ENCODE assay signal across 35 cellular contexts in the genomic region with DNA sequence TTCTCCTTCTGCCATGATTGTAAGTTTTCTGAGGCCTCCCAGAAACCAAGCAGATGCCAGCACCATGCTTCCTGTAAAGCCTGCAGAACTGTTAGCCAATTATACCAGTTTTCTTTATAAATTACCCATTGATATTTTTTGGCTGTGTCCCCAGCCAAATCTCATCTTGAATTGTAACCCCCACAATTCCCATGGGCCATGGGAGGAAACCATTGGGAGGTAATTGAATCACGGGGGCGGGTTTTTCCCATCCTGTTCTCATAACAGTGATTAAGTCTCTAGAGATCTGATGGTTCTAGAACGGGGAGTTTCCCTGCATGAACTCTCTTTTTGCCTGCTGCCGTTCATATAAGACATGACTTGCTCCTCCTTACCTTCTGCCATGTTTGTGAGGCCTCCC.
DNase-seq lines count a peak whose midpoint lies in the region; ATAC-seq, FAIRE-seq and TF ChIP-seq lines count a peak whose summit lies in the region.
"Had no signal": no experiment of that assay in that cellular context is flagged by ENCODE, and none has a peak within 500 bp of the region (broad histone marks: within the 10 kb centered on the region; RNA-seq: fewer than 3 reads in every experiment).

No MANE protein-coding gene starts in this region.

- H2BK15ac ChIP-seq in H9 (ENCODE audit: low read depth, low read length), result no peak overlapping the region

- peak; percentile 17 for DNase-seq in GM12865 (ENCODE audit: low read depth)
- DNase-seq in GM12878 (ENCODE audit: low read depth, low spot score), result no peak
- DNase-seq in esophagus muscularis mucosa (ENCODE audit: extremely low spot score), result peak; percentile 62
- DNase-seq in H9, result no peak
- DNase-seq in HTR-8/SVneo (ENCODE audit: insufficient read length, low spot score), result no peak
- DNase-seq: 8988T; ACHN; AML-193; BE2C; C1 segment of cervical spinal cord; Caco-2; Calu3; CD4-positive, alpha-beta memory T cell; CD4-positive, alpha-beta T cell; CD4-positive, CD25-positive, alpha-beta regulatory T cell; CD8-positive, alpha-beta memory T cell; CD8-positive, alpha-beta T cell; COR-L47; DMS 273 treated with DMSO at 0.1 percent for 48 hours; DMS153; DMS53; DMS79; DMS79 treated with DMSO at 0.1 percent for 48 hours; DND-41; EL had no signal

- SMC1A ChIA-PET in GM12878 (lab: Charles Lee; ENCODE audit: uncharacterized antibody, unreplicated experiment), result no interaction called here

- no peak overlapping the region for H2BK5ac ChIP-seq in H9 (ENCODE audit: insufficient read length, low read length)

- H3K4me1 ChIP-seq in GM12878 (ENCODE audit: control insufficient read depth, insufficient read depth, low read length) (no peaks in the 10 kb centered on the region), esophagus muscularis mucosa (no peaks in the 10 kb centered on the region), H9 (ENCODE audit: insufficient read depth, low read length) (no peaks in the 10 kb centered on the region)
- H3K4me1 ChIP-seq: A549; BE2C; BLaER1 treated with 17β-estradiol and CSF1 and Interleukin-3, amounts not matched to agents 10 nM and 100 nM; Caco-2 had no signal

- no peak overlapping the region for H3K56ac ChIP-seq in H9 (ENCODE audit: insufficient read length, low read depth, low read length)

- H3K36me3 ChIP-seq in GM12878 (ENCODE audit: control insufficient read depth in 2 of 2, insufficient read depth in 2 of 2, low read length in 1 of 2) (no peaks in the 10 kb centered on the region), esophagus muscularis mucosa (no peaks in the 10 kb centered on the region)
- H3K36me3 ChIP-seq: BE2C; BLaER1; BLaER1 treated with 17β-estradiol and CSF1 and Interleukin-3, amounts not matched to agents 10 nM and 100 nM had no signal

- no TSS peak for BruUV-seq in GM12878 (replicated peaks; lab: Mats Ljungman, UMichigan)

- H2BK20ac ChIP-seq in H9 (ENCODE audit: low read depth, low read length, poor library complexity, severe bottlenecking), result no peak overlapping the region

- no peak overlapping the region for H3K14ac ChIP-seq in H9 (ENCODE audit: insufficient read depth, low read length)

- H3K4me3 ChIP-seq in GM12865 (ENCODE audit: low read depth, low read length), result no peak overlapping the region
- no peak overlapping the region for H3K4me3 ChIP-seq in GM12878
- no peak overlapping the region for H3K4me3 ChIP-seq in esophagus muscularis mucosa
- H3K4me3 ChIP-seq: A549; BLaER1; BLaER1 treated with 17β-estradiol and CSF1 and Interleukin-3, amounts not matched to agents 10 nM and 100 nM had no signal

- H2BK12ac ChIP-seq in H9 (ENCODE audit: insufficient read length, low read depth, low read length), result no peak overlapping the region

- no peak overlapping the region for H3K18ac ChIP-seq in H9 (ENCODE audit: insufficient read length, low read depth, low read length)

- no peaks in the 10 kb centered on the region for H3K79me1 ChIP-seq in H9 (ENCODE audit: insufficient read depth, low read depth, low read length, poor library complexity, severe bottlenecking)

- CTCF ChIA-PET in GM12878 (lab: Yijun Ruan, JAX), result no interaction called here

- H3K9me3 ChIP-seq in GM12878 (replicated peaks; ENCODE audit: control insufficient read depth, insufficient read depth, low read length) (no peaks in the 10 kb centered on the region; the same call in 2 of the 3 replicates), esophagus muscularis mucosa (peaks cover 0 to 16% (median 12%) of the 10 kb centered on the region in 4 donors), H9 (ENCODE audit: control insufficient read depth, low read depth, low read length) (peaks cover 5% of the 10 kb centered on the region)
- H3K9me3 ChIP-seq: A549, Caco-2 had no signal

- peaks cover 16 to 39% (median 18%) of the 10 kb centered on the region in 3 experiments for H3K36me3 Mint-ChIP-seq in H9 (ENCODE audit: insufficient read depth in 1 of 3, low read depth in 3 of 3)
- H3K36me3 Mint-ChIP-seq: CD14-positive monocyte; CD4-positive, alpha-beta memory T cell; CD4-positive, CD25-positive, alpha-beta regulatory T cell; CD8-positive, alpha-beta memory T cell; CD8-positive, alpha-beta T cell had no signal

- no peak overlapping the region for H2AK5ac ChIP-seq in H9 (ENCODE audit: insufficient read length, low read length)

- H2AFZ ChIP-seq in GM12878 (ENCODE audit: control insufficient read depth, low read depth, low read length) (no peak overlapping the region), H9 (ENCODE audit: low read length) (no peak overlapping the region)

- H3K4me3 Mint-ChIP-seq in H9, result no peak overlapping the region
- H3K4me3 Mint-ChIP-seq: B cell; CD14-positive monocyte; CD4-positive, alpha-beta memory T cell; CD4-positive, alpha-beta T cell; CD4-positive, CD25-positive, alpha-beta regulatory T cell; CD8-positive, alpha-beta memory T cell; CD8-positive, alpha-beta T cell had no signal

- no peak for TF ChIP-seq EP300 in GM12878 (IDR thresholded peaks at IDR 0.05; ENCODE audit: borderline replicate concordance in 1 of 2, control insufficient read depth in 1 of 2, low read depth in 2 of 2, low read length in 2 of 2)
- no peak for TF ChIP-seq EP300 in esophagus muscularis mucosa (IDR thresholded peaks at IDR 0.05)

- no peak overlapping the region for H3K4me2 ChIP-seq in GM12878 (ENCODE audit: control insufficient read depth, insufficient read depth)
- no peak overlapping the region for H3K4me2 ChIP-seq in H9 (ENCODE audit: insufficient read depth, insufficient read length, low read length)
- H3K4me2 ChIP-seq: A549; BLaER1; BLaER1 treated with 17β-estradiol and CSF1 and Interleukin-3, amounts not matched to agents 10 nM and 100 nM had no signal

- RAD21 ChIA-PET in GM12878 (lab: Charles Lee; ENCODE audit: unreplicated experiment), result no interaction called here

- intact Hi-C loops in GM12878 (cut with micrococcal nuclease; ENCODE audit: unreplicated experiment), result no loop called here
- intact Hi-C loops in esophagus muscularis mucosa (cut with DNase I), result no loop called here

- WGBS in GM12878 (ENCODE audit: insufficient coverage, insufficient replicate concordance, low lambda C conversion rate, missing lambda C conversion rate), result 9% methylated on average over 4 of the region's 4 CpGs
- 86% methylated on average over 4 of the region's 4 CpGs for WGBS in esophagus muscularis mucosa
- WGBS in H9 (ENCODE audit: extremely low coverage, insufficient read length, low lambda C conversion rate), result no CpG with 5 or more reads among the region's 4 CpGs

- FAIRE-seq in GM12878 (lab: Jason Lieb, UNC), result no peak
- no peak for FAIRE-seq in HTR-8/SVneo (lab: Jason Lieb, UNC)
- FAIRE-seq: A204.1, A549, D721Med had no signal

- no peaks in the 10 kb centered on the region for H3K27me3 ChIP-seq in GM12878 (replicated peaks in 1 of 2; ENCODE audit: control insufficient read depth in 2 of 2, insufficient read depth in 2 of 2, low read length in 1 of 2)
- H3K27me3 ChIP-seq in esophagus muscularis mucosa, result no peaks in the 10 kb centered on the region
- no peaks in the 10 kb centered on the region for H3K27me3 ChIP-seq in H9 (ENCODE audit: insufficient read depth, low read length)
- H3K27me3 ChIP-seq: BE2C; BLaER1; BLaER1 treated with 17β-estradiol and CSF1 and Interleukin-3, amounts not matched to agents 10 nM and 100 nM had no signal

- H3K9ac ChIP-seq in GM12878 (ENCODE audit: control insufficient read depth, insufficient read depth, low read length) (no peak overlapping the region), H9 (ENCODE audit: extremely low read depth, insufficient read length, low read length) (no peak overlapping the region)
- H3K9ac ChIP-seq: BLaER1; BLaER1 treated with 17β-estradiol and CSF1 and Interleukin-3, amounts not matched to agents 10 nM and 100 nM had no signal

- no peak overlapping the region for H3K23ac ChIP-seq in H9 (ENCODE audit: insufficient read length, low read depth, low read length)

- H4K91ac ChIP-seq in H9 (ENCODE audit: insufficient read length, low read depth, low read length), result no peak overlapping the region

- H3K23me2 ChIP-seq in H9 (ENCODE audit: insufficient read length, low read depth, low read length, poor library complexity, severe bottlenecking), result no peaks in the 10 kb centered on the region

- in situ Hi-C loops in GM12878 (cut with MboI), result no loop called here

- H4K5ac ChIP-seq in H9 (ENCODE audit: insufficient read length, low read depth, low read length), result no peak overlapping the region

- H3K9me3 Mint-ChIP-seq in H9, result peaks cover 29 to 46% of the 10 kb centered on the region in 2 experiments

- no peaks in the 10 kb centered on the region; the same call in 1 of the 2 replicates for H3K27me3 Mint-ChIP-seq in H9 (ENCODE audit: low read depth)
- H3K27me3 Mint-ChIP-seq: B cell; CD4-positive, alpha-beta memory T cell; CD4-positive, alpha-beta T cell; CD4-positive, CD25-positive, alpha-beta regulatory T cell; CD8-positive, alpha-beta memory T cell had no signal

- H3T11ph ChIP-seq in H9 (ENCODE audit: low read length), result no peak overlapping the region

- no peak overlapping the region for H2BK120ac ChIP-seq in H9 (ENCODE audit: low read depth, low read length, poor library complexity, severe bottlenecking)

- ATAC-seq in GM12878, result peak; percentile 40; the same call in 2 of the 3 replicates
- ATAC-seq in GM21360 (IDR thresholded peaks at IDR 0.05; ENCODE audit: unreplicated experiment), result no peak
- ATAC-seq: A549; CD8-positive, alpha-beta T cell had no signal

- TF ChIP-seq POLR2A in GM12878 (IDR thresholded peaks at IDR 0.05; ENCODE audit: low read depth, low read length) (no peak), esophagus muscularis mucosa (IDR thresholded peaks at IDR 0.05; ENCODE audit: low read depth) (no peak)

- H3K79me2 ChIP-seq in GM12878 (ENCODE audit: control insufficient read depth, insufficient read depth, low read length) (no peaks in the 10 kb centered on the region), H9 (ENCODE audit: insufficient read depth, low read length) (no peaks in the 10 kb centered on the region)

- no peak overlapping the region for H4K8ac ChIP-seq in H9 (replicated peaks; ENCODE audit: insufficient read length, low read depth, low read length)

- POLR2A ChIA-PET in GM12878 (lab: Charles Lee), result no interaction called here

- H3K27ac ChIP-seq in GM12878 (ENCODE audit: control insufficient read depth, insufficient read depth), result no peak overlapping the region
- no peak overlapping the region for H3K27ac ChIP-seq in esophagus muscularis mucosa (replicated peaks in 1 of 4)
- H3K27ac ChIP-seq in H9 (ENCODE audit: insufficient read length, low read depth, low read length), result no peak overlapping the region
- H3K27ac ChIP-seq: 22Rv1; A549; BLaER1; BLaER1 treated with 17β-estradiol and CSF1 and Interleukin-3, amounts not matched to agents 10 nM and 100 nM; C4-2B had no signal

- no peaks in the 10 kb centered on the region for H4K20me1 ChIP-seq in GM12878 (ENCODE audit: control insufficient read depth, insufficient read depth)
- H4K20me1 ChIP-seq in H9 (ENCODE audit: control insufficient read depth, insufficient read depth, insufficient read length), result no peaks in the 10 kb centered on the region
- H4K20me1 ChIP-seq: BLaER1; BLaER1 treated with 17β-estradiol and CSF1 and Interleukin-3, amounts not matched to agents 10 nM and 100 nM had no signal

- no peak for TF ChIP-seq CTCF in GM12865 (IDR thresholded peaks at IDR 0.05; ENCODE audit: insufficient read depth, low read depth, low read length, missing control alignments)
- TF ChIP-seq CTCF in GM12878 (IDR thresholded peaks at IDR 0.05 in 2 of 3, conservative IDR thresholded peaks at IDR 0.05 in 1 of 3; ENCODE audit: control insufficient read depth in 2 of 3, extremely low read depth in 1 of 3, insufficient read depth in 1 of 3, low read depth in 3 of 3, low read length in 3 of 3), result no peak
- no peak for TF ChIP-seq CTCF in esophagus muscularis mucosa (IDR thresholded peaks at IDR 0.05)
- no peak for TF ChIP-seq CTCF in H9 (conservative IDR thresholded peaks at IDR 0.05)

- no peak overlapping the region for H3K27ac Mint-ChIP-seq in H9
- H3K27ac Mint-ChIP-seq: B cell; CD14-positive monocyte; CD4-positive, alpha-beta memory T cell; CD4-positive, alpha-beta T cell; CD4-positive, CD25-positive, alpha-beta regulatory T cell; CD8-positive, alpha-beta memory T cell; CD8-positive, alpha-beta T cell had no signal

- no peak overlapping the region for H3K4ac ChIP-seq in H9 (ENCODE audit: low read depth, low read length)

- H3K4me1 Mint-ChIP-seq in H9, result peaks cover 8 to 10% of the 10 kb centered on the region in 2 experiments; a peak in 2 of 4 replicates
- H3K4me1 Mint-ChIP-seq: B cell; CD14-positive monocyte; CD4-positive, alpha-beta memory T cell; CD4-positive, CD25-positive, alpha-beta regulatory T cell; CD8-positive, alpha-beta memory T cell had no signal

- TF ChIP-seq RAD21 in GM12878 (IDR thresholded peaks at IDR 0.05; ENCODE audit: insufficient read depth, low read depth, low read length), result no peak

Comparison
In these comparisons a context has a peak if more than half of its experiments do, and no peak if none do; other contexts are left out.
1. DNase-seq: peak in GM12865 (single experiment) and esophagus muscularis mucosa (single experiment); none in GM12878 (single experiment), H9 (single experiment) and HTR-8/SVneo (single experiment).